ENCODE assay signal across 29 cellular contexts in the genomic region with DNA sequence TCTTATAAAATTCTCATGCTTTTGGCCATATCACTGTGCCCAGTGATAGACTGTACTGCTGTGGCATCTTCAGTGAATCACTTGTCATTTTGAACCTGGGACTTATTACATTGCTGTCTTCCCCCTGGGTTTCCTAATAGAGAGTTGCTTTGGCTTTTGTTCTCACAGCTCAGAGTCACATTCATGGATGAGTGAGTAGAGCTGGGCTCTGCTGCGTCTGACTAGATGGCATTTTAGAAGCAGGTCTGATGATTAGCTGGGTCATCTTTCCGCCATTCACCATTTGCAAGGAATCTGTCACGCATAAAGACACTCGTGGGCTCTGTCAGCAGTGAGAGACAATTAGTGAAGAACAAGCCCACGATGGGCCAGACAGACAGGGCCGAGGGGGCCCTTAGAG.
DNase-seq lines count a peak whose midpoint lies in the region; ATAC-seq and TF ChIP-seq lines count a peak whose summit lies in the region.
"Had no signal": no experiment of that assay in that cellular context is flagged by ENCODE, and none has a peak within 500 bp of the region (broad histone marks: within the 10 kb centered on the region; RNA-seq: fewer than 3 reads in every experiment).

No MANE protein-coding gene starts in this region.

- H3K4me1 ChIP-seq in SK-N-SH (ENCODE audit: control insufficient read depth in 1 of 2, insufficient read depth in 2 of 2, low read depth in 1 of 2, low read length in 1 of 2) = peaks cover 2 to 5% of the 10 kb centered on the region in 2 experiments; a peak in 3 of 4 replicates
- no peaks in the 10 kb centered on the region for H3K4me1 ChIP-seq in mesendoderm (ENCODE audit: control insufficient read depth, low read depth, low read length)
- H3K4me1 ChIP-seq: ascending aorta, pancreas, SJSA1 had no signal

- TF ChIP-seq CTCF in SK-N-SH (IDR thresholded peaks at IDR 0.05) (no peak), WTC11 (IDR thresholded peaks at IDR 0.05) (no peak)

- CTCF ChIA-PET in SK-N-SH (lab: Yijun Ruan, JAX) = no interaction called here
- CTCF ChIA-PET in WTC11 (lab: Charles Lee) = interaction anchor here (1.6 kb wide), 1 partner anchor 250 kb away, joined by 11 read pairs; no protein-coding TSS in a partner anchor
- CTCF ChIA-PET in activated CD4-positive, alpha-beta memory T cell treated with anti-CD3 and anti-CD28 coated beads for 36 hours (lab: Charles Lee) = interaction anchor here (1.7 kb wide), 1 partner anchor 250 kb away, joined by 5 read pairs; no protein-coding TSS in a partner anchor

- TF ChIP-seq EP300 in SK-N-SH (IDR thresholded peaks at IDR 0.05; ENCODE audit: borderline replicate concordance in 1 of 2, low read depth in 1 of 2, low read length in 1 of 2) = no peak

- H3K4me3 Mint-ChIP-seq in WTC11 = no peak overlapping the region
- H3K4me3 Mint-ChIP-seq in activated CD4-positive, alpha-beta memory T cell treated with anti-CD3 and anti-CD28 coated beads for 36 hours = no peak overlapping the region
- H3K4me3 Mint-ChIP-seq: CD8-positive, alpha-beta T cell; naive B cell; T-cell had no signal

- peaks cover 18% of the 10 kb centered on the region for H3K4me1 Mint-ChIP-seq in WTC11
- H3K4me1 Mint-ChIP-seq in activated CD4-positive, alpha-beta memory T cell treated with anti-CD3 and anti-CD28 coated beads for 36 hours (ENCODE audit: low read depth) = peaks cover 27% of the 10 kb centered on the region

- DNase-seq in SK-N-SH = peak; percentile 25
- no peak for DNase-seq in WTC11 (ENCODE audit: low spot score)
- DNase-seq in mesendoderm = no peak
- peak; percentile 69 for DNase-seq in renal cortical epithelial cell (ENCODE audit: low read depth)
- no peak for DNase-seq in NCI-H226
- DNase-seq in activated CD4-positive, alpha-beta memory T cell treated with anti-CD3 and anti-CD28 coated beads for 36 hours = no peak
- DNase-seq: activated CD4-positive, alpha-beta T cell treated with anti-CD3 and anti-CD28 coated beads, Interleukin-2, amount 50 U/mL, for 1 hour; DMS 273 treated with DMSO at 0.1 percent for 48 hours; effector CD8-positive, alpha-beta T cell; Karpas-422; midbrain; naive B cell; NCI-H1417 treated with DMSO at 0.1 percent for 48 hours; NCI-H526; pancreas; stimulated activated CD4-positive, alpha-beta T cell treated with anti-CD3 and anti-CD28 coated beads, Interleukin-4, amount 100 ng/mL, for 24 hours; WERI-Rb-1 had no signal

- no peaks in the 10 kb centered on the region for H3K79me1 ChIP-seq in mesendoderm (ENCODE audit: low read length)

- intact Hi-C loops in activated CD4-positive, alpha-beta memory T cell treated with anti-CD3 and anti-CD28 coated beads for 36 hours (cut with micrococcal nuclease) = no loop called here

- H3K27me3 ChIP-seq in SK-N-SH (ENCODE audit: insufficient read depth) = no peaks in the 10 kb centered on the region
- no peaks in the 10 kb centered on the region for H3K27me3 ChIP-seq in mesendoderm (ENCODE audit: insufficient read depth, low read length, poor library complexity)
- H3K27me3 ChIP-seq: ascending aorta, cardiac muscle cell, pancreas, SJSA1, transverse colon had no signal

- no peak overlapping the region for H4K5ac ChIP-seq in mesendoderm (ENCODE audit: low read length)

- H3K4ac ChIP-seq in mesendoderm (ENCODE audit: low read depth, low read length) = no peak overlapping the region

- no peak overlapping the region for H2AK5ac ChIP-seq in mesendoderm (ENCODE audit: low read length)

- H4K8ac ChIP-seq in mesendoderm (ENCODE audit: low read depth, low read length) = no peak overlapping the region

- peak overlapping the region; percentile 10 for H3K56ac ChIP-seq in mesendoderm (ENCODE audit: low read length)

- TF ChIP-seq RAD21 in SK-N-SH (IDR thresholded peaks at IDR 0.05; ENCODE audit: low read length) = no peak

- no peaks in the 10 kb centered on the region for H3K36me3 Mint-ChIP-seq in WTC11
- peaks cover 9% of the 10 kb centered on the region for H3K36me3 Mint-ChIP-seq in activated CD4-positive, alpha-beta memory T cell treated with anti-CD3 and anti-CD28 coated beads for 36 hours

- no peaks in the 10 kb centered on the region for H3K36me3 ChIP-seq in SK-N-SH (replicated peaks in 1 of 2; ENCODE audit: control insufficient read depth in 1 of 2, insufficient read depth in 2 of 2, low read length in 1 of 2)
- H3K36me3 ChIP-seq in mesendoderm (ENCODE audit: control insufficient read depth, insufficient read depth, low read length) = no peaks in the 10 kb centered on the region
- H3K36me3 ChIP-seq: ascending aorta, cardiac muscle cell, HAP-1, pancreas, SJSA1, transverse colon, WERI-Rb-1 had no signal

- H3K27ac Mint-ChIP-seq in WTC11 = peak overlapping the region; percentile 73; the same call in 1 of the 2 replicates
- H3K27ac Mint-ChIP-seq in activated CD4-positive, alpha-beta memory T cell treated with anti-CD3 and anti-CD28 coated beads for 36 hours = no peak overlapping the region
- H3K27ac Mint-ChIP-seq: T-cell had no signal

- no peaks in the 10 kb centered on the region for H3K9me2 ChIP-seq in SK-N-SH

- no peak for ATAC-seq in SK-N-SH treated with all-trans-retinoic acid at 6 μM for 48 hours
- no peak for ATAC-seq in WTC11
- no peak for ATAC-seq in GM21723 (IDR thresholded peaks at IDR 0.05; ENCODE audit: unreplicated experiment)
- ATAC-seq: pancreas had no signal

- H3K18ac ChIP-seq in mesendoderm (ENCODE audit: low read length) = no peak overlapping the region

- H4K20me1 ChIP-seq in SK-N-SH (ENCODE audit: insufficient read depth) = no peaks in the 10 kb centered on the region

- H3K27ac ChIP-seq in SK-N-SH (ENCODE audit: low read depth in 2 of 2, low read length in 1 of 2) (peak overlapping the region in 1 of 2 experiments; percentile 28; a peak in 1 of 4 replicates), mesendoderm (ENCODE audit: low read depth, low read length) (no peak overlapping the region)
- H3K27ac ChIP-seq: ascending aorta, cardiac muscle cell, coronary artery, epithelial cell of prostate, pancreas, RWPE1, SJSA1, WERI-Rb-1 had no signal

- no peak overlapping the region for H2BK15ac ChIP-seq in mesendoderm (replicated peaks; ENCODE audit: low read depth)

- H3K79me2 ChIP-seq in SK-N-SH (ENCODE audit: insufficient read depth) (no peaks in the 10 kb centered on the region), mesendoderm (ENCODE audit: control insufficient read depth, insufficient read depth, low read length) (no peaks in the 10 kb centered on the region)

- H3K4me3 ChIP-seq in SK-N-SH (ENCODE audit: low read depth in 2 of 2, low read length in 1 of 2) = no peak overlapping the region
- H3K4me3 ChIP-seq in mesendoderm (ENCODE audit: low read length) = no peak overlapping the region
- H3K4me3 ChIP-seq: ascending aorta, cardiac muscle cell, coronary artery, HAP-1, pancreas, SJSA1, transverse colon had no signal

- H3K4me2 ChIP-seq in SK-N-SH = no peak overlapping the region
- H3K4me2 ChIP-seq in mesendoderm (ENCODE audit: low read length) = no peak overlapping the region

- peaks cover 3% of the 10 kb centered on the region for H3F3A ChIP-seq in SK-N-SH (replicated peaks; ENCODE audit: insufficient read depth)

- H2BK120ac ChIP-seq in mesendoderm (ENCODE audit: low read depth, low read length) = no peak overlapping the region

- POLR2A ChIA-PET in SK-N-SH (lab: Yijun Ruan, JAX) (no interaction called here), WTC11 (lab: Charles Lee) (no interaction called here)
- POLR2A ChIA-PET in activated CD4-positive, alpha-beta memory T cell treated with anti-CD3 and anti-CD28 coated beads for 36 hours (lab: Charles Lee) = no interaction called here

- WGBS in SK-N-SH (ENCODE audit: low lambda C conversion rate) = 84% methylated on average over 6 of the region's 6 CpGs
- no CpG with 5 or more reads among the region's 6 CpGs for WGBS in mesendoderm (ENCODE audit: extremely low coverage, insufficient coverage, low lambda C conversion rate)

- H3K9me3 ChIP-seq in SK-N-SH = no peaks in the 10 kb centered on the region
- H3K9me3 ChIP-seq: ascending aorta, HAP-1, pancreas, SJSA1, transverse colon had no signal

- H3K27me3 Mint-ChIP-seq in WTC11 (ENCODE audit: low read depth) = no peaks in the 10 kb centered on the region
- H3K27me3 Mint-ChIP-seq in activated CD4-positive, alpha-beta memory T cell treated with anti-CD3 and anti-CD28 coated beads for 36 hours = no peaks in the 10 kb centered on the region
- H3K27me3 Mint-ChIP-seq: naive B cell, T-cell had no signal

- H3K9ac ChIP-seq in SK-N-SH = no peak overlapping the region
- H3K9ac ChIP-seq in mesendoderm (ENCODE audit: low read length) = no peak overlapping the region

- H3K9me3 Mint-ChIP-seq in WTC11 = peaks cover 4% of the 10 kb centered on the region
- peaks cover 3% of the 10 kb centered on the region for H3K9me3 Mint-ChIP-seq in activated CD4-positive, alpha-beta memory T cell treated with anti-CD3 and anti-CD28 coated beads for 36 hours

- H2BK5ac ChIP-seq in mesendoderm (ENCODE audit: low read length) = no peak overlapping the region

- H3K23ac ChIP-seq in mesendoderm (ENCODE audit: low read length) = no peak overlapping the region

- H2AFZ ChIP-seq in SK-N-SH (ENCODE audit: low read depth) = no peak overlapping the region

TF ChIP-seq in SK-N-SH, 30 proteins besides CTCF, POLR2A, EP300 and RAD21 (continues in another document):
- TF ChIP-seq FOXJ3 (CRISPR knock-in tag; IDR thresholded peaks at IDR 0.05) (no peak), RCOR1 (IDR thresholded peaks at IDR 0.05; ENCODE audit: low read length) (no peak), NFIC (IDR thresholded peaks at IDR 0.05; ENCODE audit: borderline replicate concordance) (no peak), MXI1 (IDR thresholded peaks at IDR 0.05; ENCODE audit: low read depth, low read length) (no peak), FOXM1 (IDR thresholded peaks at IDR 0.05; ENCODE audit: low read depth) (no peak)

TF ChIP-seq in SK-N-SH treated with all-trans-retinoic acid at 6 μM for 48 hours, 23 proteins besides CTCF, POLR2A, EP300 and RAD21 (continues in another document):
- TF ChIP-seq TCF4 (CRISPR knock-in tag; IDR thresholded peaks at IDR 0.05; ENCODE audit: borderline replicate concordance) = no peak

TF ChIP-seq in WTC11, 78 proteins besides CTCF, POLR2A, EP300 and RAD21 (continues in another document):
- TF ChIP-seq, protein P1, sequence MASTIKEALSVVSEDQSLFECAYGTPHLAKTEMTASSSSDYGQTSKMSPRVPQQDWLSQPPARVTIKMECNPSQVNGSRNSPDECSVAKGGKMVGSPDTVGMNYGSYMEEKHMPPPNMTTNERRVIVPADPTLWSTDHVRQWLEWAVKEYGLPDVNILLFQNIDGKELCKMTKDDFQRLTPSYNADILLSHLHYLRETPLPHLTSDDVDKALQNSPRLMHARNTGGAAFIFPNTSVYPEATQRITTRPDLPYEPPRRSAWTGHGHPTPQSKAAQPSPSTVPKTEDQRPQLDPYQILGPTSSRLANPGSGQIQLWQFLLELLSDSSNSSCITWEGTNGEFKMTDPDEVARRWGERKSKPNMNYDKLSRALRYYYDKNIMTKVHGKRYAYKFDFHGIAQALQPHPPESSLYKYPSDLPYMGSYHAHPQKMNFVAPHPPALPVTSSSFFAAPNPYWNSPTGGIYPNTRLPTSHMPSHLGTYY (CRISPR knock-in tag; IDR thresholded peaks at IDR 0.05) = no peak
- TF ChIP-seq MYBL2 (CRISPR knock-in tag; IDR thresholded peaks at IDR 0.05) (no peak), KAT7 (CRISPR knock-in tag; IDR thresholded peaks at IDR 0.05; ENCODE audit: borderline replicate concordance) (no peak), NFATC4 (CRISPR knock-in tag; IDR thresholded peaks at IDR 0.05) (no peak)

Comparison
In these comparisons a context has a peak if more than half of its experiments do, and no peak if none do; other contexts are left out.
1. DNase-seq: peak in SK-N-SH (single experiment) and renal cortical epithelial cell (single experiment); none in WTC11 (single experiment), mesendoderm (single experiment), NCI-H226 (single experiment) and activated CD4-positive, alpha-beta memory T cell treated with anti-CD3 and anti-CD28 coated beads for 36 hours (single experiment).